15 cellular contexts compared by ENCODE assay signal in genomic region chr3:111797035-111797717, GRCh38.
DNase-seq lines count a peak whose midpoint lies in the region; ATAC-seq, FAIRE-seq and TF ChIP-seq lines count a peak whose summit lies in the region.
"Had no signal": no experiment of that assay in that cellular context is flagged by ENCODE, and none has a peak within 500 bp of the region (broad histone marks: within the 10 kb centered on the region; RNA-seq: fewer than 3 reads in every experiment).

No MANE protein-coding gene starts in this region.

- DNase-seq in D721Med (ENCODE audit: insufficient read length, low spot score) = no peak
- DNase-seq in fibroblast of the conjunctiva (ENCODE audit: low read depth) = peak; percentile 12
- no peak for DNase-seq in SW 1271 (lab: John Stamatoyannopoulos, UW)
- no peak for DNase-seq in NCI-H187 (lab: John Stamatoyannopoulos, UW)
- DNase-seq: CD8-positive, alpha-beta T cell; NCI-H1930; NCI-H2171; NCI-H774; SHP77 treated with DMSO at 0.1 percent for 48 hours had no signal

- H3K4me1 ChIP-seq in subcutaneous abdominal adipose tissue (ENCODE audit: control insufficient read depth in 5 of 5, insufficient read depth in 5 of 5, low read length in 5 of 5) = peaks cover 4 to 40% (median 26%) of the 10 kb centered on the region in 5 donors
- H3K4me1 ChIP-seq: HAP-1 had no signal

- H3K27me3 ChIP-seq in subcutaneous abdominal adipose tissue (ENCODE audit: control insufficient read depth in 5 of 5, insufficient read depth in 4 of 5, low read length in 5 of 5) = no peaks in the 10 kb centered on the region

- H3K27ac ChIP-seq in VCaP (peak overlapping the region; percentile 54), subcutaneous abdominal adipose tissue (ENCODE audit: low read depth, low read length) (peak overlapping the region; percentile 80)

- H3K4me3 ChIP-seq in subcutaneous abdominal adipose tissue (ENCODE audit: low read depth in 1 of 5, low read length in 5 of 5) = no peak overlapping the region
- H3K4me3 ChIP-seq: HAP-1 had no signal

- ATAC-seq in HG03520 (IDR thresholded peaks at IDR 0.05; ENCODE audit: unreplicated experiment) = no peak
- ATAC-seq: CD8-positive, alpha-beta T cell; HepG2; Panc1 had no signal

- no peak for TF ChIP-seq CTCF in D721Med (IDR thresholded peaks at IDR 0.05; ENCODE audit: insufficient read depth, missing control alignments)
- no peak for TF ChIP-seq CTCF in VCaP (conservative IDR thresholded peaks at IDR 0.05)

- H3K9ac ChIP-seq in subcutaneous abdominal adipose tissue (ENCODE audit: low read length in 5 of 5) = peak overlapping the region in 2 of 5 donors; percentile 16 to 58

- FAIRE-seq in D721Med (lab: Jason Lieb, UNC) = peak; percentile 90
- FAIRE-seq: HepG2 had no signal

- H3K36me3 ChIP-seq in subcutaneous abdominal adipose tissue (ENCODE audit: control insufficient read depth in 5 of 5, insufficient read depth in 5 of 5, low read length in 5 of 5) = no peaks in the 10 kb centered on the region
- H3K36me3 ChIP-seq: HAP-1 had no signal

- no peaks in the 10 kb centered on the region for H3K9me3 ChIP-seq in subcutaneous abdominal adipose tissue (ENCODE audit: control insufficient read depth in 5 of 5, low read length in 5 of 5)
- H3K9me3 ChIP-seq: HAP-1 had no signal
